Comparison of ENCODE assay signal across 22 cellular contexts in genomic region chr6:143973097-143973979, GRCh38. TPM values are rescaled to one million over a fixed set of nuclear protein-coding genes. Genes with fewer than 3 reads are reported as not detected.
DNase-seq lines count a peak whose midpoint lies in the region; FAIRE-seq and TF ChIP-seq lines count a peak whose summit lies in the region.
"Had no signal": no experiment of that assay in that cellular context is flagged by ENCODE, and none has a peak within 500 bp of the region (broad histone marks: within the 10 kb centered on the region; RNA-seq: fewer than 3 reads in every experiment).

No MANE protein-coding gene starts in this region.

- DNase-seq in NCI-H2227 treated with DMSO at 0.1 percent for 48 hours (lab: John Stamatoyannopoulos, UW) (peak; percentile 23), H1 (ENCODE audit: low read depth in 1 of 2, low spot score in 2 of 2) (peak; percentile 57 to 90), mesendoderm (peak; percentile 79), smooth muscle cell (lab: John Stamatoyannopoulos, UW; ENCODE audit: unreplicated experiment) (no peak), breast epithelium (ENCODE audit: low spot score in 2 of 2) (no peak), NCI-H1930 (lab: John Stamatoyannopoulos, UW) (no peak)
- no peak for DNase-seq in activated naive CD4-positive, alpha-beta T cell treated with Interleukin-2 at 50 U/mL for 16 hours
- DNase-seq: activated CD4-positive, alpha-beta T cell treated with anti-CD3 and anti-CD28 coated beads, Interleukin-2, amount 10 ng/mL, durations not matched to agents 24 days and 14 days; activated gamma-delta T cell; amniotic stem cell; DND-41; effector memory CD4-positive, alpha-beta T cell; HFFc6; Kasumi-1; midbrain; NCI-H1092; NCI-H2171; NCI-H69; Right ventricle myocardium superior; sigmoid colon; stimulated activated naive CD4-positive, alpha-beta T cell treated with Interleukin-2 at 50 U/mL for 16 hours; transverse colon had no signal

- POLR2A ChIA-PET in H1 (lab: Charles Lee; ENCODE audit: partially characterized antibody): interaction anchor here (0.9 to 3.6 kb wide), 4 partner anchors 10 to 94 kb away, joined by 3 to 19 read pairs (median 4); no protein-coding TSS in a partner anchor

- no peaks in the 10 kb centered on the region for H3K36me3 ChIP-seq in H1 (ENCODE audit: control insufficient read depth in 2 of 4, insufficient read depth in 4 of 4, low read length in 3 of 4)
- H3K36me3 ChIP-seq in mesendoderm (ENCODE audit: control insufficient read depth, insufficient read depth, low read length): no peaks in the 10 kb centered on the region
- H3K36me3 ChIP-seq in smooth muscle cell (ENCODE audit: low read depth): no peaks in the 10 kb centered on the region
- H3K36me3 ChIP-seq in breast epithelium: no peaks in the 10 kb centered on the region
- H3K36me3 ChIP-seq: sigmoid colon, transverse colon had no signal

- peak overlapping the region in 1 of 4 experiments; percentile 44; a peak in 2 of 8 replicates for H3K4me3 ChIP-seq in H1 (ENCODE audit: extremely low read depth in 1 of 4, insufficient read depth in 2 of 4, low read depth in 3 of 4, low read length in 4 of 4)
- H3K4me3 ChIP-seq in mesendoderm (ENCODE audit: low read length): no peak overlapping the region
- H3K4me3 ChIP-seq in smooth muscle cell: no peak overlapping the region
- H3K4me3 ChIP-seq in breast epithelium: no peak overlapping the region
- H3K4me3 ChIP-seq: sigmoid colon, transverse colon had no signal

- CTCF ChIA-PET in H1 (lab: Charles Lee; ENCODE audit: partially characterized antibody): interaction anchor here (0.7 to 6.9 kb wide), 13 partner anchors 9 to 460 kb away, joined by 3 to 116 read pairs (median 4); partner anchors contain the start of gene PLAGL1

- H2BK20ac ChIP-seq in H1 (ENCODE audit: low read length): no peak overlapping the region

- 5% methylated on average over 13 of the region's 13 CpGs; no CpG with 5 or more reads in 1 of the 2 experiments for WGBS in H1 (ENCODE audit: extremely low coverage in 1 of 2, insufficient coverage in 1 of 2, insufficient read length in 1 of 2, insufficient replicate concordance in 2 of 2, low coverage in 1 of 2, low lambda C conversion rate in 2 of 2, missing lambda C conversion rate in 1 of 2), 2 experiments
- WGBS in mesendoderm (ENCODE audit: extremely low coverage, insufficient coverage, low lambda C conversion rate): no CpG with 5 or more reads among the region's 13 CpGs
- WGBS in smooth muscle cell (ENCODE audit: low lambda C conversion rate): 36% methylated on average over 13 of the region's 13 CpGs

- TF ChIP-seq CTCF in H1 (IDR thresholded peaks at IDR 0.05; ENCODE audit: control extremely low read depth in 1 of 3, insufficient read depth in 1 of 3, low read depth in 1 of 3, low read length in 3 of 3): no peak
- no peak for TF ChIP-seq CTCF in smooth muscle cell (IDR thresholded peaks at IDR 0.05; ENCODE audit: borderline replicate concordance, insufficient read depth, poor library complexity, severe bottlenecking)
- no peak for TF ChIP-seq CTCF in breast epithelium (IDR thresholded peaks at IDR 0.05)

- H3K4ac ChIP-seq in H1 (replicated peaks; ENCODE audit: insufficient read length, low read depth, low read length) (no peak overlapping the region), mesendoderm (ENCODE audit: low read depth, low read length) (no peak overlapping the region)

- no peak overlapping the region for H4K5ac ChIP-seq in H1 (ENCODE audit: insufficient read length, low read depth, low read length)
- H4K5ac ChIP-seq in mesendoderm (ENCODE audit: low read length): no peak overlapping the region

- FAIRE-seq in H1 (lab: Jason Lieb, UNC): peak; percentile 100

- H3K18ac ChIP-seq in H1 (ENCODE audit: extremely low read depth, low read length) (no peak overlapping the region), mesendoderm (ENCODE audit: low read length) (peak overlapping the region; percentile 83)

- H2BK15ac ChIP-seq in H1 (ENCODE audit: low read length) (no peak overlapping the region), mesendoderm (replicated peaks; ENCODE audit: low read depth) (no peak overlapping the region)

- H2BK12ac ChIP-seq in H1 (ENCODE audit: low read depth, low read length): peak overlapping the region; percentile 70

- H2AK5ac ChIP-seq in H1 (ENCODE audit: low read depth, low read length): no peak overlapping the region
- no peak overlapping the region for H2AK5ac ChIP-seq in mesendoderm (ENCODE audit: low read length)

- H3K23me2 ChIP-seq in H1 (ENCODE audit: low read depth, low read length): 0 out of 2 replicates have a peak, but pooled peaks cover 3% of the 10 kb centered on the region

- H2BK5ac ChIP-seq in H1 (ENCODE audit: low read depth, low read length) (no peak overlapping the region), mesendoderm (ENCODE audit: low read length) (no peak overlapping the region)

- intact Hi-C loops in breast epithelium (cut with DNase I; ENCODE audit: low total_unique reads): no loop called here

- H3K4me1 ChIP-seq in H1 (replicated peaks in 1 of 4; ENCODE audit: control insufficient read depth in 3 of 4, insufficient read depth in 4 of 4, low read length in 3 of 4) (peaks cover 3 to 15% (median 10%) of the 10 kb centered on the region in 4 experiments; a peak in 5 of 7 replicates), mesendoderm (ENCODE audit: control insufficient read depth, low read depth, low read length) (peaks cover 7% of the 10 kb centered on the region), smooth muscle cell (ENCODE audit: low read depth) (peaks cover 57% of the 10 kb centered on the region), breast epithelium (no peaks in the 10 kb centered on the region)
- H3K4me1 ChIP-seq: sigmoid colon had no signal

- no peak for TF ChIP-seq RAD21 in H1 (IDR thresholded peaks at IDR 0.05 in 1 of 2, conservative IDR thresholded peaks at IDR 0.05 in 1 of 2; ENCODE audit: low read depth in 2 of 2, low read length in 2 of 2)

- peak in 1 of 2 experiments; percentile 72; a peak in 1 of 3 replicates for TF ChIP-seq EP300 in H1 (IDR thresholded peaks at IDR 0.05; ENCODE audit: borderline replicate concordance in 1 of 2, low read depth in 2 of 2, low read length in 2 of 2)

- no peak overlapping the region for H2AFZ ChIP-seq in H1 (ENCODE audit: low read length)
- H2AFZ ChIP-seq in smooth muscle cell (ENCODE audit: low read depth): peak overlapping the region; percentile 18

- no peaks in the 10 kb centered on the region for H3K79me2 ChIP-seq in H1 (ENCODE audit: control insufficient read depth in 1 of 2, insufficient read depth in 2 of 2, low read length in 2 of 2)
- H3K79me2 ChIP-seq in mesendoderm (ENCODE audit: control insufficient read depth, insufficient read depth, low read length): no peaks in the 10 kb centered on the region
- H3K79me2 ChIP-seq in smooth muscle cell (ENCODE audit: low read depth): peaks cover 7% of the 10 kb centered on the region

- H3K9me3 ChIP-seq in H1 (ENCODE audit: insufficient read depth in 2 of 2, low read depth in 1 of 2, low read length in 1 of 2) (no peaks in the 10 kb centered on the region), smooth muscle cell (replicated peaks; ENCODE audit: low read depth) (no peaks in the 10 kb centered on the region), breast epithelium (no peaks in the 10 kb centered on the region)
- H3K9me3 ChIP-seq: sigmoid colon, transverse colon had no signal

- peaks cover 50 to 68% (median 64%) of the 10 kb centered on the region in 4 experiments for H3K27me3 ChIP-seq in H1 (replicated peaks in 1 of 4; ENCODE audit: control insufficient read depth in 3 of 4, extremely low read depth in 1 of 4, insufficient read depth in 3 of 4, low read length in 3 of 4)
- peaks cover 14% of the 10 kb centered on the region for H3K27me3 ChIP-seq in mesendoderm (ENCODE audit: insufficient read depth, low read length, poor library complexity)
- no peaks in the 10 kb centered on the region for H3K27me3 ChIP-seq in smooth muscle cell (ENCODE audit: low read depth)
- no peaks in the 10 kb centered on the region for H3K27me3 ChIP-seq in breast epithelium
- H3K27me3 ChIP-seq: sigmoid colon, transverse colon had no signal

- no peak overlapping the region for H3K56ac ChIP-seq in H1 (replicated peaks; ENCODE audit: insufficient read length, low read depth, low read length)
- peak overlapping the region; percentile 52 for H3K56ac ChIP-seq in mesendoderm (ENCODE audit: low read length)

- H3K27ac ChIP-seq in H1 (ENCODE audit: low read depth, low read length) (no peak overlapping the region), mesendoderm (ENCODE audit: low read depth, low read length) (no peak overlapping the region), smooth muscle cell (ENCODE audit: low read depth) (peak overlapping the region; percentile 63), breast epithelium (no peak overlapping the region)
- H3K27ac ChIP-seq: sigmoid colon, transverse colon had no signal

- H3K4me2 ChIP-seq in H1 (ENCODE audit: insufficient read depth in 1 of 2, low read depth in 2 of 2, low read length in 2 of 2): peak overlapping the region; percentile 61 to 68
- H3K4me2 ChIP-seq in mesendoderm (ENCODE audit: low read length): no peak overlapping the region
- H3K4me2 ChIP-seq in smooth muscle cell: peak overlapping the region; percentile 51

- H4K8ac ChIP-seq in H1 (ENCODE audit: extremely low read depth, insufficient read depth, low read length) (no peak overlapping the region), mesendoderm (ENCODE audit: low read depth, low read length) (no peak overlapping the region)

- peaks cover 12% of the 10 kb centered on the region for H3F3A ChIP-seq in smooth muscle cell (ENCODE audit: low read depth)

- no peak overlapping the region for H3K23ac ChIP-seq in H1 (ENCODE audit: insufficient read length)
- H3K23ac ChIP-seq in mesendoderm (ENCODE audit: low read length): no peak overlapping the region

- no peak overlapping the region for H3K9ac ChIP-seq in H1 (replicated peaks in 1 of 4; ENCODE audit: extremely low read depth in 1 of 4, low read depth in 3 of 4, low read length in 3 of 4)
- no peak overlapping the region for H3K9ac ChIP-seq in mesendoderm (ENCODE audit: low read length)
- H3K9ac ChIP-seq in smooth muscle cell (ENCODE audit: low read depth): no peak overlapping the region

- H4K91ac ChIP-seq in H1 (replicated peaks; ENCODE audit: insufficient read length, low read length): no peak overlapping the region

- H4K20me1 ChIP-seq in H1 (replicated peaks in 1 of 2; ENCODE audit: control insufficient read depth in 1 of 2, insufficient read depth in 2 of 2, low read length in 2 of 2) (no peaks in the 10 kb centered on the region), smooth muscle cell (ENCODE audit: low read depth) (peaks cover 8% of the 10 kb centered on the region)

- no peak overlapping the region for H2BK120ac ChIP-seq in H1 (replicated peaks; ENCODE audit: low read depth, low read length)
- no peak overlapping the region for H2BK120ac ChIP-seq in mesendoderm (ENCODE audit: low read depth, low read length)

- no peak for TF ChIP-seq POLR2A in H1 (IDR thresholded peaks at IDR 0.05; ENCODE audit: control extremely low read depth in 1 of 2, low read depth in 2 of 2, low read length in 2 of 2)
- TF ChIP-seq POLR2A in breast epithelium (IDR thresholded peaks at IDR 0.05): no peak

- H3K79me1 ChIP-seq in H1 (ENCODE audit: low read depth, low read length) (no peaks in the 10 kb centered on the region), mesendoderm (ENCODE audit: low read length) (no peaks in the 10 kb centered on the region)

- no peak overlapping the region for H3K14ac ChIP-seq in H1 (ENCODE audit: insufficient read length)

RNA-seq across cellular contexts. Expression of gene PLAGL1, which starts 34.7 kb away (rescaled TPM):
- 1.1 and 2.2 TPM in 2 replicates for total RNA-seq in H1 (2021; fragmentation: NEBNext Ultra II Directional; extraction: Animal tissue kit (Norgen Biotek cat#: 25700))
- polyA plus RNA-seq in H1 (2011; rRNA removed): 0.94 and 1.2 TPM in 2 replicates
- polyA plus RNA-seq in H1 (2011; cell fraction: cytosol; rRNA removed): 0.81 TPM
- 4.0 TPM for polyA plus RNA-seq in H1 (2011; cell fraction: nucleus; rRNA removed)
- 0.82 to 2.1 TPM (median 1.5 TPM) in 4 replicates for polyA plus RNA-seq in H1 (2012, experiment 1 of 2)
- 0.17 TPM for polyA plus RNA-seq in H1 (2012, experiment 2 of 2)
- polyA plus RNA-seq in H1 (2013, experiment 1 of 2): 0.89 TPM
- polyA plus RNA-seq in H1 (2013, experiment 2 of 2): 0.81 TPM
- polyA minus RNA-seq in H1 (2011; rRNA and poly(A)+ RNA removed): 1.9 and 3.1 TPM in 2 replicates
- polyA minus RNA-seq in H1 (2011; cell fraction: cytosol; rRNA and poly(A)+ RNA removed): 0.51 TPM
- polyA minus RNA-seq in H1 (2011; cell fraction: nucleus; rRNA and poly(A)+ RNA removed): 2.9 TPM
- polyA plus RNA-seq in mesendoderm (2013, experiment 1 of 2): 3.4 TPM
- 3.8 TPM for polyA plus RNA-seq in mesendoderm (2013, experiment 2 of 2)
- 99.7 and 102 TPM in 2 replicates for total RNA-seq in smooth muscle cell
- 130 and 138 TPM in 2 replicates for polyA plus RNA-seq in smooth muscle cell
- total RNA-seq in breast epithelium: 10 to 100 TPM; 17.8 to 22.9 (median 21.4) TPM

Comparison
In these comparisons a context has a peak if more than half of its experiments do, and no peak if none do; other contexts are left out.
1. DNase-seq: peak in NCI-H2227 treated with DMSO at 0.1 percent for 48 hours (single experiment), H1 (2 of 2) and mesendoderm (single experiment); none in smooth muscle cell (single experiment), breast epithelium (0 of 2), NCI-H1930 (0 of 2) and activated naive CD4-positive, alpha-beta T cell treated with Interleukin-2 at 50 U/mL for 16 hours (single experiment).